ENCODE assay signal across 11 cellular contexts in the genomic region with DNA sequence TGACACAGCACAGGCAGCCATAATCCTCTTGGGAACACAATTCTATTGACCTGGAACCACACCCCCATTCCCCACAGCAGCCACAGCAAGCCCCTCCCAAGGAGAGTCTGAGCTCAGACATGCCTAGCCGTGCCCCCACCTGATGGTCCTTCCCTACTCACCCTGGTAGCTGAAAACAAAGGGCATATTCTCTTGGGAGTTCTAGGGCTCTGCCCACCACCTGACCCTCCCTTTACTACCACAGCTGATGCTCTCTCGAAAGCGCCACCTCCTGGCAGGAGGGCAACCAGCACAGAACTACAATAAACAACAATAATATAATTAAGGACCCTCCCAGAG.
DNase-seq lines count a peak whose midpoint lies in the region; ATAC-seq, FAIRE-seq and TF ChIP-seq lines count a peak whose summit lies in the region.
"Had no signal": no experiment of that assay in that cellular context is flagged by ENCODE, and none has a peak within 500 bp of the region (broad histone marks: within the 10 kb centered on the region; RNA-seq: fewer than 3 reads in every experiment).

No MANE protein-coding gene starts in this region.

- no peak for TF ChIP-seq RAD21 in HepG2 (CRISPR knock-in tag; IDR thresholded peaks at IDR 0.05)

- H2AFZ ChIP-seq in HepG2 (ENCODE audit: low read length) (no peak overlapping the region), osteoblast (ENCODE audit: low read length) (no peak overlapping the region)

- DNase-seq in HepG2 (ENCODE audit: low spot score) (peak; percentile 34), right lobe of liver (no peak), NCI-H524 (lab: John Stamatoyannopoulos, UW) (peak; percentile 13 to 42), MCF 10A (ENCODE audit: unreplicated experiment) (peak; percentile 59), osteoblast (ENCODE audit: insufficient read length, low spot score, missing footprints) (no peak), T1000 (lab: John Stamatoyannopoulos, UW) (no peak), GM10266 (ENCODE audit: extremely low spot score) (no peak)
- DNase-seq: CD4-positive, alpha-beta T cell; pancreas had no signal

- CTCF ChIA-PET in HepG2 (lab: Yijun Ruan, JAX; ENCODE audit: low intra/inter-chr PET ratio, low total read pairs), result no interaction called here
- CTCF ChIA-PET in MCF 10A (lab: Yijun Ruan, JAX), result interaction anchor here (0.7 to 3.3 kb wide), 7 partner anchors 27 to 138 kb away, joined by 3 to 16 read pairs (median 4); no protein-coding TSS in a partner anchor

- H3K4me3 ChIP-seq in HepG2 (replicated peaks in 1 of 3; ENCODE audit: insufficient read depth in 1 of 3, low read depth in 2 of 3, low read length in 3 of 3) (no peak overlapping the region), right lobe of liver (no peak overlapping the region), osteoblast (ENCODE audit: insufficient read depth, low read length) (no peak overlapping the region)
- H3K4me3 ChIP-seq: coronary artery, pancreas had no signal

- H3K9me3 ChIP-seq in HepG2 (ENCODE audit: low read length) (no peaks in the 10 kb centered on the region), right lobe of liver (no peaks in the 10 kb centered on the region), osteoblast (ENCODE audit: low read depth, low read length) (no peaks in the 10 kb centered on the region)
- H3K9me3 ChIP-seq: pancreas had no signal

- 3% methylated on average over 3 of the region's 3 CpGs for WGBS in HepG2 (ENCODE audit: low lambda C conversion rate)
- WGBS in right lobe of liver (ENCODE audit: insufficient coverage, low coverage, low lambda C conversion rate, missing lambda C conversion rate), result 20% methylated on average over 1 of the region's 3 CpGs

- H3K4me1 Mint-ChIP-seq in MCF 10A (ENCODE audit: insufficient read depth, unreplicated experiment), result peaks cover 22% of the 10 kb centered on the region

- FAIRE-seq in HepG2 (lab: Jason Lieb, UNC), result no peak
- FAIRE-seq: pancreas had no signal

- TF ChIP-seq EP300 in HepG2 (IDR thresholded peaks at IDR 0.05; ENCODE audit: low read depth in 2 of 2, low read length in 2 of 2) (no peak), HepG2 (CRISPR knock-in tag; IDR thresholded peaks at IDR 0.05; ENCODE audit: borderline replicate concordance) (no peak)

- H3K36me3 Mint-ChIP-seq in MCF 10A (ENCODE audit: insufficient read depth, unreplicated experiment), result no peaks in the 10 kb centered on the region

- H3K79me2 ChIP-seq in HepG2 (ENCODE audit: insufficient read depth, low read length) (no peaks in the 10 kb centered on the region), osteoblast (ENCODE audit: insufficient read depth, low read length) (no peaks in the 10 kb centered on the region)

- in situ Hi-C loops in HepG2 (cut with HindIII; ENCODE audit: extremely low pct_ligation_motif_present, low pct_unique_long_range_greater_than_20kb), result no loop called here

- ATAC-seq in HepG2 (peak; percentile 57), right lobe of liver (no peak), GM18907 (IDR thresholded peaks at IDR 0.05; ENCODE audit: unreplicated experiment) (no peak)
- ATAC-seq: pancreas had no signal

- no TSS peak for BruUV-seq in HepG2 (replicated peaks; lab: Mats Ljungman, UMichigan)
- no TSS peak for BruUV-seq in MCF 10A (replicated peaks; lab: Mats Ljungman, UMichigan)

- no peaks in the 10 kb centered on the region for H3K36me3 ChIP-seq in HepG2 (replicated peaks in 1 of 2; ENCODE audit: control insufficient read depth in 1 of 2, insufficient read depth in 2 of 2, low read length in 2 of 2)
- H3K36me3 ChIP-seq in right lobe of liver, result no peaks in the 10 kb centered on the region
- H3K36me3 ChIP-seq in osteoblast (ENCODE audit: insufficient read depth, low read length), result no peaks in the 10 kb centered on the region
- H3K36me3 ChIP-seq: pancreas had no signal

- H3K27me3 Mint-ChIP-seq in MCF 10A (ENCODE audit: insufficient read depth, unreplicated experiment), result no peaks in the 10 kb centered on the region

- H3K4me2 ChIP-seq in HepG2 (ENCODE audit: low read depth, low read length), result no peak overlapping the region
- H3K4me2 ChIP-seq in osteoblast (ENCODE audit: insufficient read depth, low read length), result no peak overlapping the region

- intact Hi-C loops in HepG2 (cut with micrococcal nuclease; ENCODE audit: unreplicated experiment) (loop anchor here (1.0 to 2.0 kb wide), 2 partner anchors 34 to 74 kb away; no protein-coding TSS in a partner anchor), right lobe of liver (cut with DNase I) (no loop called here), MCF 10A (cut with micrococcal nuclease) (no loop called here)

- H3K4me1 ChIP-seq in HepG2 (ENCODE audit: insufficient read depth, low read length), result no peaks in the 10 kb centered on the region
- H3K4me1 ChIP-seq in right lobe of liver, result peaks cover 0 to 16% (median 5%) of the 10 kb centered on the region in 4 donors
- H3K4me1 ChIP-seq in osteoblast (ENCODE audit: insufficient read depth, low read length), result no peaks in the 10 kb centered on the region
- H3K4me1 ChIP-seq: pancreas had no signal

- H3K27ac ChIP-seq in HepG2 (ENCODE audit: extremely low read length, insufficient read depth, low read length), result no peak overlapping the region
- H3K27ac ChIP-seq in right lobe of liver, result no peak overlapping the region
- H3K27ac ChIP-seq in osteoblast (ENCODE audit: low read depth, low read length), result no peak overlapping the region
- H3K27ac ChIP-seq: coronary artery, pancreas had no signal

- POLR2A ChIA-PET in HepG2 (lab: Yijun Ruan, JAX) (no interaction called here), MCF 10A (lab: Yijun Ruan, JAX) (interaction anchor here (0.7 to 2.3 kb wide), 3 partner anchors 13 to 56 kb away, joined by 3 to 8 read pairs (median 3); no protein-coding TSS in a partner anchor)

- peaks cover 30% of the 10 kb centered on the region for H3K9me3 Mint-ChIP-seq in MCF 10A (ENCODE audit: unreplicated experiment)

- TF ChIP-seq CTCF in HepG2 (CRISPR knock-in tag; IDR thresholded peaks at IDR 0.05) (peak; percentile 45), right lobe of liver (IDR thresholded peaks at IDR 0.05) (peak in 1 of 4 donors; percentile 20), MCF 10A (IDR thresholded peaks at IDR 0.05; ENCODE audit: unreplicated experiment) (peak; percentile 33), osteoblast (IDR thresholded peaks at IDR 0.05; ENCODE audit: extremely low read depth, low read depth, low read length) (no peak), GM10266 (IDR thresholded peaks at IDR 0.05; ENCODE audit: control insufficient read depth, insufficient read depth, low read depth, missing control alignments) (no peak)

- TF ChIP-seq POLR2A in HepG2 (IDR thresholded peaks at IDR 0.05; ENCODE audit: insufficient read depth in 1 of 2, low read depth in 2 of 2, low read length in 2 of 2) (no peak), right lobe of liver (IDR thresholded peaks at IDR 0.05) (no peak)

- H3K27ac Mint-ChIP-seq in MCF 10A (ENCODE audit: low read depth, unreplicated experiment), result no peak overlapping the region
- H3K27ac Mint-ChIP-seq: CD4-positive, alpha-beta T cell had no signal

- H4K20me1 ChIP-seq in HepG2 (ENCODE audit: insufficient read depth, low read length), result no peaks in the 10 kb centered on the region
- no peaks in the 10 kb centered on the region for H4K20me1 ChIP-seq in osteoblast (ENCODE audit: insufficient read depth, low read length)

- no peak overlapping the region for H3K4me3 Mint-ChIP-seq in MCF 10A (ENCODE audit: unreplicated experiment)
- H3K4me3 Mint-ChIP-seq: CD4-positive, alpha-beta T cell had no signal

- no peak overlapping the region for H3K9ac ChIP-seq in HepG2 (ENCODE audit: insufficient read depth, low read depth, low read length)

- H3K27me3 ChIP-seq in HepG2 (ENCODE audit: control insufficient read depth in 1 of 2, insufficient read depth in 2 of 2, low read length in 2 of 2) (peaks cover 0 to 4% of the 10 kb centered on the region in 2 experiments; a peak in 3 of 5 replicates), right lobe of liver (no peaks in the 10 kb centered on the region), osteoblast (ENCODE audit: insufficient read depth, low read length) (no peaks in the 10 kb centered on the region)
- H3K27me3 ChIP-seq: pancreas had no signal

TF ChIP-seq in HepG2, 621 proteins besides CTCF, POLR2A, EP300 and RAD21:
- TF ChIP-seq ZNF549 (CRISPR knock-in tag; IDR thresholded peaks at IDR 0.05), result no peak
- TF ChIP-seq KDM4B (CRISPR knock-in tag; IDR thresholded peaks at IDR 0.05), result no peak
- TF ChIP-seq, protein P1, sequence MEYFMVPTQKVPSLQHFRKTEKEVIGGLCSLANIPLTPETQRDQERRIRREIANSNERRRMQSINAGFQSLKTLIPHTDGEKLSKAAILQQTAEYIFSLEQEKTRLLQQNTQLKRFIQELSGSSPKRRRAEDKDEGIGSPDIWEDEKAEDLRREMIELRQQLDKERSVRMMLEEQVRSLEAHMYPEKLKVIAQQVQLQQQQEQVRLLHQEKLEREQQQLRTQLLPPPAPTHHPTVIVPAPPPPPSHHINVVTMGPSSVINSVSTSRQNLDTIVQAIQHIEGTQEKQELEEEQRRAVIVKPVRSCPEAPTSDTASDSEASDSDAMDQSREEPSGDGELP (IDR thresholded peaks at IDR 0.05; ENCODE audit: borderline replicate concordance, low read depth), result peak; percentile 53; the same call in 1 of the 2 replicates
TF ChIP-seq in HepG2: peak in this region for 1.

Comparison
In these comparisons a context has a peak if more than half of its experiments do, and no peak if none do; other contexts are left out.
1. DNase-seq: peak in HepG2 (single experiment), NCI-H524 (2 of 2) and MCF 10A (single experiment); none in right lobe of liver (0 of 3), osteoblast (single experiment), T1000 (single experiment) and GM10266 (single experiment).
2. CTCF ChIP-seq: peak in HepG2 (single experiment) and MCF 10A (single experiment); none in osteoblast (single experiment) and GM10266 (single experiment).